ENCODE assay signal across 15 cellular contexts in the genomic region with DNA sequence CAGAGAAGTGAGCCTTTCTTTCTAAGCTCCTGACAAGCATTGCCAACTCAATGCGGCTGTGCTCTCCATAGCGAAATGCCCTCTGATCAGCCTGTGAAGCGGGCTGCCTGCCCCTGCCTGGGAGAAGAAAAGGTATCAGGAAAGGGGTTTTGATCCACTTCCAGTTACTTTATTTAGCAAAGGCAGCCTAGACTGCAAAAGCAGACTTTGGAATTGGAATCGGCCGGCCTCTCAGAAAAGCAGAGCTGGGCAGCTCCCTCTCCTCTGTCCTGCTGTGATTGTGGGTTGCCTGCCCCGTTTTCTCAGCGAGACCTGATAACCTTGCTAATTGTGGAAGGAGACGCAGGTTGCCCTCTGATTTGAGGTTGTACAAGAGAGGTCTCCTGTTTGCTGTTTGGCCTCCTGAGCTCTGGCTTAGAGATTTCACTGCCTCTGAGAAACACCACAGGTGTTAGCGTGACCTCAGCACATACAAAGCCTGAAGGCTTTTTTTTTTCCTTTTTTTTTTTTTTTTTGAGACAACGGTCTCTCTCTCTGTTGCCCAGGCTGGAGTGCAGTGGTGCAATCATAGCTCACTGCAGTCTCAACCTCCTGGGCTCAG. TPM values are rescaled to one million over a fixed set of nuclear protein-coding genes. Genes with fewer than 3 reads are reported as not detected.
DNase-seq lines count a peak whose midpoint lies in the region; ATAC-seq and TF ChIP-seq lines count a peak whose summit lies in the region.
"Had no signal": no experiment of that assay in that cellular context is flagged by ENCODE, and none has a peak within 500 bp of the region (broad histone marks: within the 10 kb centered on the region; RNA-seq: fewer than 3 reads in every experiment).

No MANE protein-coding gene starts in this region.

- peaks cover 8% of the 10 kb centered on the region for H3F3A ChIP-seq in neural progenitor cell (ENCODE audit: low read depth)

- no peaks in the 10 kb centered on the region for H3K9me3 Mint-ChIP-seq in neural progenitor cell
- H3K9me3 Mint-ChIP-seq: CD8-positive, alpha-beta T cell had no signal

- no peak overlapping the region for H3K4me3 ChIP-seq in right atrium auricular region
- no peak overlapping the region for H3K4me3 ChIP-seq in HCT116 (replicated peaks in 1 of 2; ENCODE audit: low read depth in 1 of 2, low read length in 2 of 2)
- H3K4me3 ChIP-seq in left ventricle myocardium inferior, result no peak overlapping the region
- no peak overlapping the region for H3K4me3 ChIP-seq in neural progenitor cell
- H3K4me3 ChIP-seq: GM23248 had no signal

- DNase-seq in Right ventricle myocardium superior, result peak; percentile 16
- no peak for DNase-seq in right atrium auricular region (ENCODE audit: low spot score)
- no peak for DNase-seq in HCT116 (ENCODE audit: low read depth, low spot score)
- no peak for DNase-seq in left ventricle myocardium inferior
- DNase-seq in neural progenitor cell (ENCODE audit: low spot score), result no peak
- no peak for DNase-seq in epidermal melanocyte (ENCODE audit: insufficient read length, low spot score)
- no peak for DNase-seq in germinal center (ENCODE audit: low spot score)
- DNase-seq: CD8-positive, alpha-beta T cell; DMS79 treated with DMSO at 0.1 percent for 48 hours; GM23248; KBM-7; NCI-H1436; NCI-H2029 treated with DMSO at 0.1 percent for 48 hours; NCI-H524 had no signal

- POLR2A ChIA-PET in HCT116 (lab: Charles Lee), result no interaction called here

- CTCF ChIA-PET in HCT116 (lab: Charles Lee), result no interaction called here

- intact Hi-C loops in Right ventricle myocardium superior (cut with DNase I) (loop anchor here (10.0 kb wide), 1 partner anchor 418 kb away; the partner anchor contains the start of gene CUX1), HCT116 (cut with micrococcal nuclease) (loop anchor here (10.0 kb wide), 1 partner anchor 378 kb away; no protein-coding TSS in a partner anchor), left ventricle myocardium inferior (cut with micrococcal nuclease) (no loop called here)

- no peak for TF ChIP-seq RAD21 in HCT116 (IDR thresholded peaks at IDR 0.05; ENCODE audit: low read depth)

- H2AFZ ChIP-seq in HCT116 (ENCODE audit: low read depth, low read length, poor library complexity, severe bottlenecking) (no peak overlapping the region), neural progenitor cell (replicated peaks) (no peak overlapping the region)
- H2AFZ ChIP-seq: GM23248 had no signal

- H3K9me2 ChIP-seq in HCT116 (ENCODE audit: insufficient read depth), result no peaks in the 10 kb centered on the region

- H3K27me3 ChIP-seq in right atrium auricular region (no peaks in the 10 kb centered on the region), HCT116 (ENCODE audit: insufficient read depth, low read length) (no peaks in the 10 kb centered on the region), left ventricle myocardium inferior (ENCODE audit: low read depth) (no peaks in the 10 kb centered on the region), neural progenitor cell (no peaks in the 10 kb centered on the region)

- peaks cover 14% of the 10 kb centered on the region for H3K36me3 Mint-ChIP-seq in neural progenitor cell

- no peaks in the 10 kb centered on the region for H4K20me1 ChIP-seq in HCT116 (ENCODE audit: insufficient read depth)
- H4K20me1 ChIP-seq in neural progenitor cell (ENCODE audit: low read depth), result peaks cover 12% of the 10 kb centered on the region

- no peak overlapping the region for H3K9ac ChIP-seq in HCT116 (ENCODE audit: low read length)
- no peak overlapping the region for H3K9ac ChIP-seq in neural progenitor cell
- H3K9ac ChIP-seq: GM23248 had no signal

- peak overlapping the region in 1 of 2 donors; percentile 12 for H3K27ac ChIP-seq in right atrium auricular region
- H3K27ac ChIP-seq in HCT116 (ENCODE audit: low read depth, low read length), result no peak overlapping the region
- peak overlapping the region; percentile 37 for H3K27ac ChIP-seq in left ventricle myocardium inferior (replicated peaks)
- H3K27ac ChIP-seq in neural progenitor cell, result peak overlapping the region; percentile 5
- H3K27ac ChIP-seq: GM23248 had no signal

- no peaks in the 10 kb centered on the region for H3K4me1 ChIP-seq in right atrium auricular region
- H3K4me1 ChIP-seq in HCT116 (ENCODE audit: control insufficient read depth in 1 of 2, insufficient read depth in 2 of 2, low read length in 2 of 2), result peaks cover 0 to 13% of the 10 kb centered on the region in 2 experiments; a peak in 1 of 4 replicates
- H3K4me1 ChIP-seq in left ventricle myocardium inferior, result peaks cover 13% of the 10 kb centered on the region
- H3K4me1 ChIP-seq in neural progenitor cell, result peaks cover 2% of the 10 kb centered on the region

- H3K36me3 ChIP-seq in right atrium auricular region (peaks cover 32% of the 10 kb centered on the region), HCT116 (ENCODE audit: control insufficient read depth in 1 of 2, insufficient read depth in 2 of 2, low read length in 2 of 2) (peaks cover 3 to 4% of the 10 kb centered on the region in 2 experiments; a peak in 3 of 4 replicates), left ventricle myocardium inferior (peaks cover 65% of the 10 kb centered on the region), neural progenitor cell (no peaks in the 10 kb centered on the region)

- H3K79me2 ChIP-seq in HCT116 (ENCODE audit: insufficient read depth, low read length), result no peaks in the 10 kb centered on the region
- H3K79me2 ChIP-seq in neural progenitor cell (ENCODE audit: low read depth), result no peaks in the 10 kb centered on the region

- H3K4me2 ChIP-seq in HCT116 (ENCODE audit: low read length), result 0 out of 2 replicates have a peak overlapping the region, but pooled peaks have one; percentile 12
- no peak overlapping the region for H3K4me2 ChIP-seq in neural progenitor cell

- H3K27ac Mint-ChIP-seq in neural progenitor cell, result no peak overlapping the region
- H3K27ac Mint-ChIP-seq: CD8-positive, alpha-beta T cell had no signal

- H3K4me1 Mint-ChIP-seq in neural progenitor cell, result peaks cover 8% of the 10 kb centered on the region

- RAD21 ChIA-PET in HCT116 (lab: Charles Lee; ENCODE audit: low non-redundant PET in 1 of 2, low total read pairs in 2 of 2, uncharacterized antibody in 2 of 2, unreplicated experiment in 2 of 2), result no interaction called here

- TF ChIP-seq POLR2A in HCT116 (IDR thresholded peaks at IDR 0.05; ENCODE audit: borderline replicate concordance, extremely low read depth, insufficient read depth, insufficient read length), result no peak

- H3K9me3 ChIP-seq in right atrium auricular region (no peaks in the 10 kb centered on the region), HCT116 (ENCODE audit: control insufficient read depth in 1 of 2, insufficient read depth in 1 of 2, low read depth in 1 of 2, low read length in 2 of 2) (no peaks in the 10 kb centered on the region), left ventricle myocardium inferior (replicated peaks) (no peaks in the 10 kb centered on the region), neural progenitor cell (ENCODE audit: low read depth) (no peaks in the 10 kb centered on the region)

- BruUV-seq in HCT116 (replicated peaks; lab: Mats Ljungman, UMichigan), result no TSS peak

- ATAC-seq in Right ventricle myocardium superior (ENCODE audit: poor library complexity) (peak; percentile 34), HCT116 (no peak), HG03521 (IDR thresholded peaks at IDR 0.05; ENCODE audit: unreplicated experiment) (no peak)
- ATAC-seq: CD8-positive, alpha-beta T cell had no signal

- H3K4me3 Mint-ChIP-seq in neural progenitor cell, result no peak overlapping the region
- H3K4me3 Mint-ChIP-seq: CD8-positive, alpha-beta T cell had no signal

- no peaks in the 10 kb centered on the region for H3K27me3 Mint-ChIP-seq in neural progenitor cell (ENCODE audit: insufficient read depth, low read depth)

- TF ChIP-seq CTCF in right atrium auricular region (IDR thresholded peaks at IDR 0.05) (no peak), HCT116 (IDR thresholded peaks at IDR 0.05 in 2 of 3, conservative IDR thresholded peaks at IDR 0.05 in 1 of 3; ENCODE audit: borderline replicate concordance in 1 of 3, insufficient read depth in 1 of 3, low read depth in 2 of 3, low read length in 2 of 3) (no peak), left ventricle myocardium inferior (IDR thresholded peaks at IDR 0.05; ENCODE audit: borderline replicate concordance) (no peak), neural progenitor cell (IDR thresholded peaks at IDR 0.05) (no peak)

TF ChIP-seq in HCT116, 20 proteins besides CTCF, POLR2A, EP300 and RAD21 (continues in another document):
- TF ChIP-seq ATF3 (IDR thresholded peaks at IDR 0.05), result no peak
- TF ChIP-seq SRF (IDR thresholded peaks at IDR 0.05; ENCODE audit: low read depth), result no peak
- TF ChIP-seq POLR2AphosphoS5 (IDR thresholded peaks at IDR 0.05; ENCODE audit: low read depth, low read length), result no peak
- no peak for TF ChIP-seq EZH2phosphoT487 (IDR thresholded peaks at IDR 0.05; ENCODE audit: borderline replicate concordance)
- no peak for TF ChIP-seq SIN3A (IDR thresholded peaks at IDR 0.05; ENCODE audit: low read depth)
- TF ChIP-seq YY1 (IDR thresholded peaks at IDR 0.05; ENCODE audit: extremely low read depth, insufficient replicate concordance, low read depth, low read length), result no peak
- no peak for TF ChIP-seq CBX3 (IDR thresholded peaks at IDR 0.05; ENCODE audit: low read depth)
- TF ChIP-seq JUND (IDR thresholded peaks at IDR 0.05), result no peak
- no peak for TF ChIP-seq TCF7L2 (IDR thresholded peaks at IDR 0.05; ENCODE audit: borderline replicate concordance, extremely low read depth, insufficient read depth, insufficient read length)
- no peak for TF ChIP-seq FOSL1 (IDR thresholded peaks at IDR 0.05; ENCODE audit: low read depth)

RNA-seq across cellular contexts. Expression of gene SH2B2, which starts 53.9 kb away (rescaled TPM):
- total RNA-seq in Right ventricle myocardium superior, result 0.67 TPM
- 1 to 10 TPM; 1.3 to 2.6 TPM for total RNA-seq in right atrium auricular region
- total RNA-seq in HCT116 (2021; ENCODE audit: unreplicated experiment), result 11.8 TPM
- 7.6 and 9.1 TPM in 2 replicates for polyA plus RNA-seq in HCT116 (2012)
- 1.0 TPM for total RNA-seq in left ventricle myocardium inferior
- 2.0 and 15.1 TPM in 2 replicates for total RNA-seq in neural progenitor cell (ENCODE audit: low replicate concordance)
